ENCODE assay signal across 1 cellular context in the genomic region with DNA sequence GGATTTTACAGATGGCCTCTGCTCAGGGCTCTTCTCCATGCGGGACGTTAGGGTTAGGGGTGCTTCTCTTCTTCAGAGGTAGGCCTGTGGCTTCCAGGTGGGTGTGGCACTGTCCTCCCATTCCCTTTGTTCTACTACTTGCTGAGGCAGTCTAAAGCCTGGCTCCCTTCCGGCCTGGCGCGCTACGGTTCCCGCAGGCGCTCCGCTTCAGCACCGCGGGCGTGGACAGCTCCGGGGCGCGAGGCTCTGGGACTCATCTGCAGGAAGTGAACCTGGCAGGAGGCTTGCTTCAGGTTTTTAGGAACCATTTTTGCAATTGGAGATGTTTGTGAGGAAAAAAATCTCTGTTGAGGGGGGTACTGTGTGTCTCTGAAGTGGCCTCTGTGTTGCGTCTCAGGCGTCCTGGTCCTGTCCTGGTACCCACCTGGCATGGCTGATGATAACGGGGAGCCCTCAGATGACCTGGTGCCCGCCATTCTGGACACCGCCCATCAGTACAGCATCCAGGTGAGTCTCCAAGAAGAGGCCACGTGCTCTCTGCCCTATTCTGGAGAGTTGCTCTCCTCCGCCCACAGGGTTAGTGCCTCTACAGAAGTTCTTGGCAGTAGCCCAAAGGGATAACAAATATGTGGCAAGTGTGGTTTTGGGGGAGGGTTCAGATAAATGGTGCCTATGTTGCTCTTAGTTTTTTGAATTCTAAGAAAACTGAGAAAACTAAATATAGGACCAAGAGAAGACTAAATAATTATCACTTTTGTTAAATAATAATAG.
A peak's percentile ranks its signal among the peaks of the same experiment; 100 is the strongest.
TF ChIP-seq lines count a peak whose summit lies in the region.

No MANE protein-coding gene starts in this region.

TF ChIP-seq in K562, 482 proteins besides CTCF, POLR2A, EP300 and RAD21 (continued from another document and continues in another):
- no peak for TF ChIP-seq XRCC3 (IDR thresholded peaks at IDR 0.05)
- TF ChIP-seq KDM2B (CRISPR knock-in tag; IDR thresholded peaks at IDR 0.05), result 0 out of 2 replicates have a peak, but pooled peaks have one; percentile 67
- no peak for TF ChIP-seq RFX5 (IDR thresholded peaks at IDR 0.05; ENCODE audit: low read depth, low read length)
- peak in 1 of 2 experiments; percentile 95 for TF ChIP-seq AFF1 (IDR thresholded peaks at IDR 0.05; ENCODE audit: low read depth in 1 of 2, partially characterized antibody in 2 of 2)
- no peak for TF ChIP-seq POLR3G (IDR thresholded peaks at IDR 0.05; ENCODE audit: extremely low read depth, insufficient read length, insufficient replicate concordance)
- TF ChIP-seq, protein P1, sequence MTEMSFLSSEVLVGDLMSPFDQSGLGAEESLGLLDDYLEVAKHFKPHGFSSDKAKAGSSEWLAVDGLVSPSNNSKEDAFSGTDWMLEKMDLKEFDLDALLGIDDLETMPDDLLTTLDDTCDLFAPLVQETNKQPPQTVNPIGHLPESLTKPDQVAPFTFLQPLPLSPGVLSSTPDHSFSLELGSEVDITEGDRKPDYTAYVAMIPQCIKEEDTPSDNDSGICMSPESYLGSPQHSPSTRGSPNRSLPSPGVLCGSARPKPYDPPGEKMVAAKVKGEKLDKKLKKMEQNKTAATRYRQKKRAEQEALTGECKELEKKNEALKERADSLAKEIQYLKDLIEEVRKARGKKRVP (CRISPR knock-in tag; IDR thresholded peaks at IDR 0.05), result no peak
- TF ChIP-seq MXI1 (IDR thresholded peaks at IDR 0.05; ENCODE audit: low read depth, low read length), result peak; percentile 46; the same call in 1 of the 2 replicates
- TF ChIP-seq DLX4 (CRISPR knock-in tag; IDR thresholded peaks at IDR 0.05), result no peak
- no peak for TF ChIP-seq CEBPG (CRISPR knock-in tag; IDR thresholded peaks at IDR 0.05)
- no peak for TF ChIP-seq CEBPG (tag; conservative IDR thresholded peaks at IDR 0.05 in 1 of 2, IDR thresholded peaks at IDR 0.05 in 1 of 2)
- TF ChIP-seq CCAR2 (IDR thresholded peaks at IDR 0.05; ENCODE audit: low read depth, low read length), result no peak
- TF ChIP-seq ZNF76 (CRISPR knock-in tag; IDR thresholded peaks at IDR 0.05; ENCODE audit: borderline replicate concordance), result no peak
- no peak for TF ChIP-seq PHF8 (IDR thresholded peaks at IDR 0.05; ENCODE audit: borderline replicate concordance, low read length)
- TF ChIP-seq GABPB1 (CRISPR knock-in tag; IDR thresholded peaks at IDR 0.05), result peak; percentile 81; the same call in 1 of the 2 replicates
- no peak for TF ChIP-seq SMAD2 (IDR thresholded peaks at IDR 0.05; ENCODE audit: low read depth, low read length)
- TF ChIP-seq KAT7 (CRISPR knock-in tag; IDR thresholded peaks at IDR 0.05; ENCODE audit: borderline replicate concordance), result no peak
- TF ChIP-seq, protein P2, sequence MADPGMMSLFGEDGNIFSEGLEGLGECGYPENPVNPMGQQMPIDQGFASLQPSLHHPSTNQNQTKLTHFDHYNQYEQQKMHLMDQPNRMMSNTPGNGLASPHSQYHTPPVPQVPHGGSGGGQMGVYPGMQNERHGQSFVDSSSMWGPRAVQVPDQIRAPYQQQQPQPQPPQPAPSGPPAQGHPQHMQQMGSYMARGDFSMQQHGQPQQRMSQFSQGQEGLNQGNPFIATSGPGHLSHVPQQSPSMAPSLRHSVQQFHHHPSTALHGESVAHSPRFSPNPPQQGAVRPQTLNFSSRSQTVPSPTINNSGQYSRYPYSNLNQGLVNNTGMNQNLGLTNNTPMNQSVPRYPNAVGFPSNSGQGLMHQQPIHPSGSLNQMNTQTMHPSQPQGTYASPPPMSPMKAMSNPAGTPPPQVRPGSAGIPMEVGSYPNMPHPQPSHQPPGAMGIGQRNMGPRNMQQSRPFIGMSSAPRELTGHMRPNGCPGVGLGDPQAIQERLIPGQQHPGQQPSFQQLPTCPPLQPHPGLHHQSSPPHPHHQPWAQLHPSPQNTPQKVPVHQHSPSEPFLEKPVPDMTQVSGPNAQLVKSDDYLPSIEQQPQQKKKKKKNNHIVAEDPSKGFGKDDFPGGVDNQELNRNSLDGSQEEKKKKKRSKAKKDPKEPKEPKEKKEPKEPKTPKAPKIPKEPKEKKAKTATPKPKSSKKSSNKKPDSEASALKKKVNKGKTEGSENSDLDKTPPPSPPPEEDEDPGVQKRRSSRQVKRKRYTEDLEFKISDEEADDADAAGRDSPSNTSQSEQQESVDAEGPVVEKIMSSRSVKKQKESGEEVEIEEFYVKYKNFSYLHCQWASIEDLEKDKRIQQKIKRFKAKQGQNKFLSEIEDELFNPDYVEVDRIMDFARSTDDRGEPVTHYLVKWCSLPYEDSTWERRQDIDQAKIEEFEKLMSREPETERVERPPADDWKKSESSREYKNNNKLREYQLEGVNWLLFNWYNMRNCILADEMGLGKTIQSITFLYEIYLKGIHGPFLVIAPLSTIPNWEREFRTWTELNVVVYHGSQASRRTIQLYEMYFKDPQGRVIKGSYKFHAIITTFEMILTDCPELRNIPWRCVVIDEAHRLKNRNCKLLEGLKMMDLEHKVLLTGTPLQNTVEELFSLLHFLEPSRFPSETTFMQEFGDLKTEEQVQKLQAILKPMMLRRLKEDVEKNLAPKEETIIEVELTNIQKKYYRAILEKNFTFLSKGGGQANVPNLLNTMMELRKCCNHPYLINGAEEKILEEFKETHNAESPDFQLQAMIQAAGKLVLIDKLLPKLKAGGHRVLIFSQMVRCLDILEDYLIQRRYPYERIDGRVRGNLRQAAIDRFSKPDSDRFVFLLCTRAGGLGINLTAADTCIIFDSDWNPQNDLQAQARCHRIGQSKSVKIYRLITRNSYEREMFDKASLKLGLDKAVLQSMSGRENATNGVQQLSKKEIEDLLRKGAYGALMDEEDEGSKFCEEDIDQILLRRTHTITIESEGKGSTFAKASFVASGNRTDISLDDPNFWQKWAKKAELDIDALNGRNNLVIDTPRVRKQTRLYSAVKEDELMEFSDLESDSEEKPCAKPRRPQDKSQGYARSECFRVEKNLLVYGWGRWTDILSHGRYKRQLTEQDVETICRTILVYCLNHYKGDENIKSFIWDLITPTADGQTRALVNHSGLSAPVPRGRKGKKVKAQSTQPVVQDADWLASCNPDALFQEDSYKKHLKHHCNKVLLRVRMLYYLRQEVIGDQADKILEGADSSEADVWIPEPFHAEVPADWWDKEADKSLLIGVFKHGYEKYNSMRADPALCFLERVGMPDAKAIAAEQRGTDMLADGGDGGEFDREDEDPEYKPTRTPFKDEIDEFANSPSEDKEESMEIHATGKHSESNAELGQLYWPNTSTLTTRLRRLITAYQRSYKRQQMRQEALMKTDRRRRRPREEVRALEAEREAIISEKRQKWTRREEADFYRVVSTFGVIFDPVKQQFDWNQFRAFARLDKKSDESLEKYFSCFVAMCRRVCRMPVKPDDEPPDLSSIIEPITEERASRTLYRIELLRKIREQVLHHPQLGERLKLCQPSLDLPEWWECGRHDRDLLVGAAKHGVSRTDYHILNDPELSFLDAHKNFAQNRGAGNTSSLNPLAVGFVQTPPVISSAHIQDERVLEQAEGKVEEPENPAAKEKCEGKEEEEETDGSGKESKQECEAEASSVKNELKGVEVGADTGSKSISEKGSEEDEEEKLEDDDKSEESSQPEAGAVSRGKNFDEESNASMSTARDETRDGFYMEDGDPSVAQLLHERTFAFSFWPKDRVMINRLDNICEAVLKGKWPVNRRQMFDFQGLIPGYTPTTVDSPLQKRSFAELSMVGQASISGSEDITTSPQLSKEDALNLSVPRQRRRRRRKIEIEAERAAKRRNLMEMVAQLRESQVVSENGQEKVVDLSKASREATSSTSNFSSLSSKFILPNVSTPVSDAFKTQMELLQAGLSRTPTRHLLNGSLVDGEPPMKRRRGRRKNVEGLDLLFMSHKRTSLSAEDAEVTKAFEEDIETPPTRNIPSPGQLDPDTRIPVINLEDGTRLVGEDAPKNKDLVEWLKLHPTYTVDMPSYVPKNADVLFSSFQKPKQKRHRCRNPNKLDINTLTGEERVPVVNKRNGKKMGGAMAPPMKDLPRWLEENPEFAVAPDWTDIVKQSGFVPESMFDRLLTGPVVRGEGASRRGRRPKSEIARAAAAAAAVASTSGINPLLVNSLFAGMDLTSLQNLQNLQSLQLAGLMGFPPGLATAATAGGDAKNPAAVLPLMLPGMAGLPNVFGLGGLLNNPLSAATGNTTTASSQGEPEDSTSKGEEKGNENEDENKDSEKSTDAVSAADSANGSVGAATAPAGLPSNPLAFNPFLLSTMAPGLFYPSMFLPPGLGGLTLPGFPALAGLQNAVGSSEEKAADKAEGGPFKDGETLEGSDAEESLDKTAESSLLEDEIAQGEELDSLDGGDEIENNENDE (IDR thresholded peaks at IDR 0.05; ENCODE audit: low read depth, low read length), result no peak
- no peak for TF ChIP-seq HDGF (IDR thresholded peaks at IDR 0.05)
- TF ChIP-seq CCNT2 (IDR thresholded peaks at IDR 0.05; ENCODE audit: borderline replicate concordance, extremely low read depth, insufficient read length, low read depth, low read length), result peak; percentile 35
- no peak for TF ChIP-seq PYGO2 (tag; IDR thresholded peaks at IDR 0.05)
- TF ChIP-seq ZBED1 (IDR thresholded peaks at IDR 0.05), result no peak
- TF ChIP-seq, protein P3, sequence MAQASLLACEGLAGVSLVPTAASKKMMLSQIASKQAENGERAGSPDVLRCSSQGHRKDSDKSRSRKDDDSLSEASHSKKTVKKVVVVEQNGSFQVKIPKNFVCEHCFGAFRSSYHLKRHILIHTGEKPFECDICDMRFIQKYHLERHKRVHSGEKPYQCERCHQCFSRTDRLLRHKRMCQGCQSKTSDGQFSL (CRISPR knock-in tag; IDR thresholded peaks at IDR 0.05), result no peak
- TF ChIP-seq, protein P3 (tag; IDR thresholded peaks at IDR 0.05), result no peak
- TF ChIP-seq ILK (tag; IDR thresholded peaks at IDR 0.05; ENCODE audit: borderline replicate concordance, low read depth), result no peak
- TF ChIP-seq ZNF253 (CRISPR knock-in tag; conservative IDR thresholded peaks at IDR 0.05), result no peak
